In the genomic region with DNA sequence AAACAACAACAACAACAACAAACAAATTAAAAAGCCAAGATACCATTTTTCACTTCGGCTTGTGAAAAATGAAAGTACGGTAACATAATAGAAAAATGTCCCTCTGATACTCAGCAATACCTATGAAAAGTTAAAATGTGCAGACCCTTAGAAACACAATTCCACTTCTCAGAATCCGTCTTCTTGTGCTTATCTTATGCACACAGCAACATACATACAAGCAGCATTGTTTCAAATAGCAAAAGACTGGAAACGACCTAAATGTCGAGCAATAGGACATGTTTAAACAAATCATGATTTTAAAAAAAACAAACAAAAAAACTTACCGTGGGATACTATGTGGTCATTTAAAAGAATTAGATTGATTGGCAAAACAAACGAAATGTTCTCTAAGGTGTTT, we compare ENCODE assay signal across 35 cellular contexts.
"Had no signal": no experiment of that assay in that cellular context is flagged by ENCODE, and none has a peak within 500 bp of the region (broad histone marks: within the 10 kb centered on the region; RNA-seq: fewer than 3 reads in every experiment).

No MANE protein-coding gene starts in this region.

- H3K27me3 ChIP-seq: adrenal gland, body of pancreas, colonic mucosa, esophagus squamous epithelium, gastroesophageal sphincter had no signal

- H3K9me3 ChIP-seq: adrenal gland, body of pancreas, colonic mucosa, esophagus squamous epithelium, gastroesophageal sphincter had no signal

- DNase-seq: activated CD4-positive, alpha-beta memory T cell treated with anti-CD3 and anti-CD28 coated beads for 36 hours; activated CD4-positive, alpha-beta T cell treated with anti-CD3 and anti-CD28 coated beads for 36 hours; activated CD4-positive, alpha-beta T cell treated with anti-CD3 and anti-CD28 coated beads, Interleukin-2, amount 10 ng/mL, durations not matched to agents 24 days and 14 days; activated CD4-positive, CD25-positive, alpha-beta regulatory T cell; activated CD4-positive, CD25-positive, alpha-beta regulatory T cell treated with anti-CD3 and anti-CD28 coated beads, Interleukin-2, amount 50 U/mL, for 72 hours; activated CD8-positive, alpha-beta memory T cell treated with anti-CD3 and anti-CD28 coated beads, Interleukin-2, amount 10 ng/mL, durations not matched to agents 7 days and 5 days; activated CD8-positive, alpha-beta memory T cell treated with anti-CD3 and anti-CD28 coated beads, Interleukin-2, amount 50 U/mL, for 4 hours; activated CD8-positive, alpha-beta T cell treated with anti-CD3 and anti-CD28 coated beads, Interleukin-2, amount 10 ng/mL, durations not matched to agents 7 days and 5 days; activated effector memory CD4-positive, alpha-beta T cell treated with anti-CD3 and anti-CD28 coated beads, Interleukin-2, amount 50 U/mL, for 16 hours; activated naive CD4-positive, alpha-beta T cell treated with anti-CD3 and anti-CD28 coated beads for 36 hours; activated naive CD8-positive, alpha-beta T cell treated with anti-CD3 and anti-CD28 coated beads for 36 hours; activated naive CD8-positive, alpha-beta T cell treated with anti-CD3 and anti-CD28 coated beads, Interleukin-2, amount 50 U/mL, for 24 hours; activated T-cell treated with anti-CD3 and anti-CD28 coated beads, Interleukin-2, amount 50 U/mL, for 1 hour; activated T-cell treated with anti-CD3 and anti-CD28 coated beads, Interleukin-2, amount 50 U/mL, for 48 hours; amygdala; aorta; caudate nucleus; colonic mucosa; effector CD8-positive, alpha-beta T cell; esophagus squamous epithelium; foreskin melanocyte; T-helper 1 cell; T-helper 17 cell; T1000; WERI-Rb-1 had no signal

- H3K4me1 ChIP-seq: colonic mucosa had no signal

- H3K27ac Mint-ChIP-seq: activated CD4-positive, alpha-beta memory T cell treated with anti-CD3 and anti-CD28 coated beads for 36 hours; activated CD4-positive, alpha-beta T cell treated with anti-CD3 and anti-CD28 coated beads for 36 hours; activated CD4-positive, alpha-beta T cell treated with anti-CD3 and anti-CD28 coated beads, Interleukin-2, amount 10 ng/mL, durations not matched to agents 24 days and 14 days; activated CD8-positive, alpha-beta memory T cell treated with anti-CD3 and anti-CD28 coated beads, Interleukin-2, amount 10 ng/mL, durations not matched to agents 7 days and 5 days; activated CD8-positive, alpha-beta T cell treated with anti-CD3 and anti-CD28 coated beads, Interleukin-2, amount 10 ng/mL, durations not matched to agents 7 days and 5 days; activated naive CD4-positive, alpha-beta T cell treated with anti-CD3 and anti-CD28 coated beads for 36 hours; activated naive CD4-positive, alpha-beta T cell treated with anti-CD3 and anti-CD28 coated beads, Interleukin-2, amount 50 U/mL, for 24 hours; activated naive CD8-positive, alpha-beta T cell treated with anti-CD3 and anti-CD28 coated beads for 36 hours; activated naive CD8-positive, alpha-beta T cell treated with anti-CD3 and anti-CD28 coated beads, Interleukin-2, amount 50 U/mL, for 24 hours; activated T-helper 1 cell treated with anti-CD3 and anti-CD28 coated beads, Interleukin-12 subunit alpha, Interleukin-12 subunit beta, Interleukin-2, Interleukin-4 antibody, amounts not matched to agents 30 ng/mL and 10 ng/mL and 1 ng/mL, durations not matched to agents 14 hours and 24 hours and 36 hours; activated T-helper 2 cell treated with anti-CD3 and anti-CD28 coated beads, Interferon-gamma antibody, Interleukin-2, Interleukin-4, amounts not matched to agents 10 μg/mL and 5 μg/mL and 100 μg/mL, durations not matched to agents 14 hours and 24 hours and 36 hours; T-helper 17 cell; T-helper 2 cell treated with Interferon-gamma antibody and Interleukin-4, amounts not matched to agents 5 μg/mL and 100 μg/mL, for 36 hours had no signal

- ATAC-seq: activated CD4-positive, alpha-beta T cell treated with anti-CD3 and anti-CD28 coated beads for 36 hours; activated CD8-positive, alpha-beta memory T cell treated with anti-CD3 and anti-CD28 coated beads, Interleukin-2, amount 10 ng/mL, durations not matched to agents 7 days and 5 days; activated CD8-positive, alpha-beta T cell treated with anti-CD3 and anti-CD28 coated beads, Interleukin-2, amount 10 ng/mL, durations not matched to agents 7 days and 5 days; activated naive CD8-positive, alpha-beta T cell treated with anti-CD3 and anti-CD28 coated beads, Interleukin-2, amount 50 U/mL, for 24 hours; gastroesophageal sphincter; T-helper 17 cell had no signal

- H3K4me3 Mint-ChIP-seq: activated CD4-positive, alpha-beta memory T cell treated with anti-CD3 and anti-CD28 coated beads for 36 hours; activated CD4-positive, alpha-beta T cell treated with anti-CD3 and anti-CD28 coated beads for 36 hours; activated CD4-positive, alpha-beta T cell treated with anti-CD3 and anti-CD28 coated beads, Interleukin-2, amount 10 ng/mL, durations not matched to agents 24 days and 14 days; activated CD8-positive, alpha-beta memory T cell treated with anti-CD3 and anti-CD28 coated beads, Interleukin-2, amount 10 ng/mL, durations not matched to agents 7 days and 5 days; activated CD8-positive, alpha-beta T cell treated with anti-CD3 and anti-CD28 coated beads, Interleukin-2, amount 10 ng/mL, durations not matched to agents 7 days and 5 days; activated naive CD4-positive, alpha-beta T cell treated with anti-CD3 and anti-CD28 coated beads for 36 hours; activated naive CD4-positive, alpha-beta T cell treated with anti-CD3 and anti-CD28 coated beads, Interleukin-2, amount 50 U/mL, for 24 hours; activated naive CD8-positive, alpha-beta T cell treated with anti-CD3 and anti-CD28 coated beads for 36 hours; activated naive CD8-positive, alpha-beta T cell treated with anti-CD3 and anti-CD28 coated beads, Interleukin-2, amount 50 U/mL, for 24 hours; activated T-helper 1 cell treated with anti-CD3 and anti-CD28 coated beads, Interleukin-12 subunit alpha, Interleukin-12 subunit beta, Interleukin-2, Interleukin-4 antibody, amounts not matched to agents 30 ng/mL and 10 ng/mL and 1 ng/mL, durations not matched to agents 14 hours and 24 hours and 36 hours; T-helper 17 cell; T-helper 2 cell treated with Interferon-gamma antibody and Interleukin-4, amounts not matched to agents 5 μg/mL and 100 μg/mL, for 36 hours had no signal

- H3K4me3 ChIP-seq: adrenal gland, body of pancreas, colonic mucosa, esophagus squamous epithelium, gastroesophageal sphincter had no signal

- H3K36me3 Mint-ChIP-seq: activated CD4-positive, alpha-beta memory T cell treated with anti-CD3 and anti-CD28 coated beads for 36 hours; activated CD8-positive, alpha-beta memory T cell treated with anti-CD3 and anti-CD28 coated beads, Interleukin-2, amount 10 ng/mL, durations not matched to agents 7 days and 5 days; activated naive CD8-positive, alpha-beta T cell treated with anti-CD3 and anti-CD28 coated beads for 36 hours had no signal

- H3K27me3 Mint-ChIP-seq: activated CD4-positive, alpha-beta T cell treated with anti-CD3 and anti-CD28 coated beads for 36 hours had no signal

- H3K36me3 ChIP-seq: adrenal gland, colonic mucosa, esophagus squamous epithelium, gastroesophageal sphincter, WERI-Rb-1 had no signal

- H3K9me3 Mint-ChIP-seq: activated CD4-positive, alpha-beta memory T cell treated with anti-CD3 and anti-CD28 coated beads for 36 hours; activated CD4-positive, alpha-beta T cell treated with anti-CD3 and anti-CD28 coated beads, Interleukin-2, amount 10 ng/mL, durations not matched to agents 24 days and 14 days; activated naive CD4-positive, alpha-beta T cell treated with anti-CD3 and anti-CD28 coated beads for 36 hours; activated naive CD4-positive, alpha-beta T cell treated with anti-CD3 and anti-CD28 coated beads, Interleukin-2, amount 50 U/mL, for 24 hours; activated naive CD8-positive, alpha-beta T cell treated with anti-CD3 and anti-CD28 coated beads for 36 hours; activated naive CD8-positive, alpha-beta T cell treated with anti-CD3 and anti-CD28 coated beads, Interleukin-2, amount 50 U/mL, for 24 hours; activated T-helper 1 cell treated with anti-CD3 and anti-CD28 coated beads, Interleukin-12 subunit alpha, Interleukin-12 subunit beta, Interleukin-2, Interleukin-4 antibody, amounts not matched to agents 30 ng/mL and 10 ng/mL and 1 ng/mL, durations not matched to agents 14 hours and 24 hours and 36 hours; activated T-helper 2 cell treated with anti-CD3 and anti-CD28 coated beads, Interferon-gamma antibody, Interleukin-2, Interleukin-4, amounts not matched to agents 10 μg/mL and 5 μg/mL and 100 μg/mL, durations not matched to agents 14 hours and 24 hours and 36 hours; T-helper 2 cell treated with Interferon-gamma antibody and Interleukin-4, amounts not matched to agents 5 μg/mL and 100 μg/mL, for 36 hours had no signal

- H3K4me1 Mint-ChIP-seq: activated CD4-positive, alpha-beta T cell treated with anti-CD3 and anti-CD28 coated beads for 36 hours; activated CD4-positive, alpha-beta T cell treated with anti-CD3 and anti-CD28 coated beads, Interleukin-2, amount 10 ng/mL, durations not matched to agents 24 days and 14 days; activated CD8-positive, alpha-beta memory T cell treated with anti-CD3 and anti-CD28 coated beads, Interleukin-2, amount 10 ng/mL, durations not matched to agents 7 days and 5 days; activated naive CD4-positive, alpha-beta T cell treated with anti-CD3 and anti-CD28 coated beads, Interleukin-2, amount 50 U/mL, for 24 hours; activated naive CD8-positive, alpha-beta T cell treated with anti-CD3 and anti-CD28 coated beads for 36 hours; activated naive CD8-positive, alpha-beta T cell treated with anti-CD3 and anti-CD28 coated beads, Interleukin-2, amount 50 U/mL, for 24 hours had no signal

- H3K27ac ChIP-seq: body of pancreas, colonic mucosa, epithelial cell of prostate, esophagus squamous epithelium, WERI-Rb-1 had no signal

- FAIRE-seq: endometrium, endothelial cell of umbilical vein had no signal
